Comparison of ENCODE assay signal across 11 cellular contexts in genomic region chr16:58021661-58022551, GRCh38. TPM values are rescaled to one million over a fixed set of nuclear protein-coding genes. Genes with fewer than 3 reads are reported as not detected.
A peak's percentile ranks its signal among the peaks of the same experiment; 100 is the strongest.
DNase-seq lines count a peak whose midpoint lies in the region; FAIRE-seq and TF ChIP-seq lines count a peak whose summit lies in the region.
"Had no signal": no experiment of that assay in that cellular context is flagged by ENCODE, and none has a peak within 500 bp of the region (broad histone marks: within the 10 kb centered on the region; RNA-seq: fewer than 3 reads in every experiment).

No MANE protein-coding gene starts in this region.

- peaks cover 6% of the 10 kb centered on the region for H3K27me3 ChIP-seq in brain microvascular endothelial cell (replicated peaks)
- H3K27me3 ChIP-seq: Peyer's patch had no signal

- TF ChIP-seq CTCF in brain microvascular endothelial cell (IDR thresholded peaks at IDR 0.05; ENCODE audit: low read depth, low read length, missing control alignments) (no peak), kidney (IDR thresholded peaks at IDR 0.05; ENCODE audit: borderline replicate concordance, extremely low read depth, insufficient read depth) (no peak)

- intact Hi-C loops in kidney (cut with DNase I), result loop anchor here (10.0 kb wide), 1 partner anchor 103 kb away; the partner anchor contains the start of gene CFAP20

- H3K9ac ChIP-seq in kidney (ENCODE audit: low read length in 2 of 2), result no peak overlapping the region

- no peak overlapping the region for H3K27ac ChIP-seq in brain microvascular endothelial cell
- no peak overlapping the region for H3K27ac ChIP-seq in kidney (ENCODE audit: low read depth in 2 of 2, low read length in 2 of 2)

- H3K9me3 ChIP-seq in kidney (ENCODE audit: control insufficient read depth in 1 of 2, low read length in 2 of 2), result no peaks in the 10 kb centered on the region
- H3K9me3 ChIP-seq: Peyer's patch had no signal

- DNase-seq in 8988T, result peak; percentile 42
- peak; percentile 62 for DNase-seq in HCEC 1CT
- peak; percentile 41 for DNase-seq in brain microvascular endothelial cell
- peak; percentile 66 for DNase-seq in kidney
- DNase-seq in NCI-H526 (lab: John Stamatoyannopoulos, UW), result no peak
- DNase-seq in RPMI8226, result no peak
- no peak for DNase-seq in Kasumi-1 (lab: John Stamatoyannopoulos, UW)
- no peak for DNase-seq in germinal center (ENCODE audit: low spot score)
- DNase-seq: activated CD4-positive, alpha-beta T cell treated with anti-CD3 and anti-CD28 coated beads for 4 hours; GOT3 had no signal

- FAIRE-seq in kidney (lab: Jason Lieb, UNC), result no peak

- peaks cover 5 to 11% of the 10 kb centered on the region in 2 donors for H3K4me1 ChIP-seq in kidney (ENCODE audit: control insufficient read depth in 1 of 2, insufficient read depth in 1 of 2, low read depth in 1 of 2, low read length in 2 of 2)

- no peak overlapping the region for H3K4me3 ChIP-seq in brain microvascular endothelial cell (ENCODE audit: low read depth, low read length)
- no peak overlapping the region for H3K4me3 ChIP-seq in kidney (ENCODE audit: low read length in 2 of 2)
- H3K4me3 ChIP-seq: Peyer's patch had no signal

- H3K36me3 ChIP-seq in brain microvascular endothelial cell (replicated peaks), result peaks cover 6% of the 10 kb centered on the region
- no peaks in the 10 kb centered on the region for H3K36me3 ChIP-seq in kidney (ENCODE audit: control insufficient read depth in 1 of 2, insufficient read depth in 2 of 2, low read length in 2 of 2)

- in situ Hi-C loops in brain microvascular endothelial cell (cut with HindIII; ENCODE audit: low pct_ligation_motif_present, low sequenced_read_pairs), result no loop called here

RNA-seq across cellular contexts. Expression of gene MMP15, which starts 3.6 kb away (rescaled TPM):
- total RNA-seq in kidney, result 31.4 TPM
- 19.1 TPM for polyA plus RNA-seq in kidney (ENCODE audit: insufficient read depth, low read depth, low replicate concordance)

RNA-seq across cellular contexts. Expression of gene USB1, which starts 20.7 kb away (rescaled TPM):
- total RNA-seq in kidney, result 32.8 TPM
- 18.3 TPM for polyA plus RNA-seq in kidney (ENCODE audit: insufficient read depth, low read depth, low replicate concordance)

RNA-seq across cellular contexts. Expression of gene ZNF319, which starts 21.4 kb away (rescaled TPM):
- total RNA-seq in kidney, result 10.9 TPM
- 2.9 TPM for polyA plus RNA-seq in kidney (ENCODE audit: insufficient read depth, low read depth, low replicate concordance)

RNA-seq across cellular contexts. Expression of gene CNGB1, which starts 51.0 kb away (rescaled TPM):
- total RNA-seq in kidney, result not detected
- not detected for polyA plus RNA-seq in kidney (ENCODE audit: insufficient read depth, low read depth, low replicate concordance)

Comparison
In these comparisons a context has a peak if more than half of its experiments do, and no peak if none do; other contexts are left out.
1. DNase-seq: peak in 8988T (single experiment), HCEC 1CT (single experiment), brain microvascular endothelial cell (single experiment) and kidney (single experiment); none in NCI-H526 (0 of 2), RPMI8226 (single experiment), Kasumi-1 (0 of 2) and germinal center (single experiment).